11 cellular contexts compared by ENCODE assay signal in genomic region chr22:23218053-23218866, GRCh38. TPM values are rescaled to one million over a fixed set of nuclear protein-coding genes. Genes with fewer than 3 reads are reported as not detected.
DNase-seq lines count a peak whose midpoint lies in the region; ATAC-seq and TF ChIP-seq lines count a peak whose summit lies in the region.
"Had no signal": no experiment of that assay in that cellular context is flagged by ENCODE, and none has a peak within 500 bp of the region (broad histone marks: within the 10 kb centered on the region; RNA-seq: fewer than 3 reads in every experiment).

No MANE protein-coding gene starts in this region.

- H3K4ac ChIP-seq in IMR-90 (ENCODE audit: low read depth, low read length), result peak overlapping the region; percentile 98

- peaks cover 78% of the 10 kb centered on the region for H3K79me2 ChIP-seq in neural cell (replicated peaks; ENCODE audit: insufficient read depth, low read length)

- no peak for TF ChIP-seq RAD21 in IMR-90 (IDR thresholded peaks at IDR 0.05; ENCODE audit: low read length)
- TF ChIP-seq RAD21 in neural cell (conservative IDR thresholded peaks at IDR 0.05), result no peak

- H3K36me3 ChIP-seq in IMR-90 (ENCODE audit: control insufficient read depth, insufficient read depth, low read length) (no peaks in the 10 kb centered on the region), colonic mucosa (no peaks in the 10 kb centered on the region), neural cell (ENCODE audit: insufficient read depth, low read length) (no peaks in the 10 kb centered on the region)

- H2BK5ac ChIP-seq in IMR-90 (ENCODE audit: low read depth, low read length, poor library complexity, severe bottlenecking), result peak overlapping the region; percentile 70

- H3K4me1 ChIP-seq in IMR-90 (ENCODE audit: control insufficient read depth, insufficient read depth, low read length) (peaks cover 44% of the 10 kb centered on the region), colonic mucosa (peaks cover 28% of the 10 kb centered on the region)

- H2BK20ac ChIP-seq in IMR-90 (ENCODE audit: low read depth, low read length), result peak overlapping the region; percentile 80

- peak overlapping the region; percentile 96 for H4K91ac ChIP-seq in IMR-90 (ENCODE audit: insufficient read depth, low read depth, low read length)

- H3K9me1 ChIP-seq in IMR-90 (ENCODE audit: insufficient read depth, low read length), result peaks cover 71% of the 10 kb centered on the region

- H2AK5ac ChIP-seq in IMR-90 (ENCODE audit: low read depth, low read length), result peak overlapping the region; percentile 96

- H3K27ac ChIP-seq in AG04450 (ENCODE audit: low read depth, low read length) (peak overlapping the region; percentile 54), IMR-90 (ENCODE audit: insufficient read depth, low read length) (peak overlapping the region; percentile 58), colonic mucosa (peak overlapping the region; percentile 53), neural cell (ENCODE audit: low read length) (no peak overlapping the region)
- H3K27ac ChIP-seq: VCaP had no signal

- in situ Hi-C loops in IMR-90 (cut with MboI; ENCODE audit: low sequenced_read_pairs), result no loop called here

- H3K9ac ChIP-seq in IMR-90 (ENCODE audit: low read depth, low read length) (no peak overlapping the region), colonic mucosa (ENCODE audit: low read depth in 2 of 2, low read length in 2 of 2) (peak overlapping the region in 1 of 2 donors; percentile 35), neural cell (ENCODE audit: low read length) (no peak overlapping the region)

- H4K20me1 ChIP-seq in IMR-90 (ENCODE audit: insufficient read depth, low read length) (peaks cover 51% of the 10 kb centered on the region), neural cell (ENCODE audit: insufficient read depth) (peaks cover 11% of the 10 kb centered on the region)

- H4K8ac ChIP-seq in IMR-90 (ENCODE audit: low read depth in 2 of 2, low read length in 2 of 2), result peak overlapping the region; percentile 63 to 85; a peak in 3 of 4 replicates

- CTCF ChIA-PET in AG04450 (lab: Charles Lee), result interaction anchor here (0.6 kb wide), 1 partner anchor 12 kb away, joined by 3 read pairs; no protein-coding TSS in a partner anchor
- CTCF ChIA-PET in IMR-90 (lab: Yijun Ruan, JAX), result no interaction called here

- peaks cover 59 to 96% of the 10 kb centered on the region in 2 experiments for H3K79me1 ChIP-seq in IMR-90 (ENCODE audit: low read depth in 1 of 2, low read length in 2 of 2)

- no TSS peak for BruUV-seq in IMR-90 (replicated peaks; lab: Mats Ljungman, UMichigan)

- H3K56ac ChIP-seq in IMR-90 (ENCODE audit: extremely low read depth, insufficient read depth, low read length), result no peak overlapping the region

- H3F3A ChIP-seq in neural cell (ENCODE audit: insufficient read depth, low read length, poor library complexity, severe bottlenecking), result no peaks in the 10 kb centered on the region

- DNase-seq in AG04450 (ENCODE audit: low read depth, low spot score) (no peak), IMR-90 (no peak), colonic mucosa (no peak), SW480 (ENCODE audit: low spot score) (no peak), T1000 (lab: John Stamatoyannopoulos, UW) (no peak), NCI-H1436 treated with DMSO at 0.1 percent for 48 hours (lab: John Stamatoyannopoulos, UW) (no peak), NCI-H2227 treated with DMSO at 0.1 percent for 48 hours (lab: John Stamatoyannopoulos, UW) (no peak)
- DNase-seq: COR-L47, NCI-H1930 had no signal

- WGBS in IMR-90 (ENCODE audit: extremely low coverage in 2 of 2, insufficient read length in 1 of 2), 2 experiments, result 63% methylated on average over 4 of the region's 12 CpGs; no CpG with 5 or more reads in 1 of the 2 experiments

- peak overlapping the region; percentile 29 for H3K18ac ChIP-seq in IMR-90 (ENCODE audit: low read depth, low read length)

- H3K4me2 ChIP-seq in IMR-90 (ENCODE audit: low read depth, low read length) (peak overlapping the region; percentile 59), neural cell (ENCODE audit: low read length) (no peak overlapping the region)

- no peak for ATAC-seq in IMR-90 (ENCODE audit: low read depth)

- peak overlapping the region; percentile 83 for H2AK9ac ChIP-seq in IMR-90 (replicated peaks; ENCODE audit: low read depth, low read length, poor library complexity)

- H3K4me3 ChIP-seq in AG04450 (ENCODE audit: low read depth, low read length) (no peak overlapping the region), IMR-90 (ENCODE audit: insufficient read depth, low read depth, low read length) (no peak overlapping the region), colonic mucosa (no peak overlapping the region), neural cell (ENCODE audit: low read length) (peak overlapping the region; percentile 40)

- H4K5ac ChIP-seq in IMR-90 (ENCODE audit: low read depth, low read length), result peak overlapping the region; percentile 3; the same call in 1 of the 2 replicates

- TF ChIP-seq CTCF in AG04450 (IDR thresholded peaks at IDR 0.05; ENCODE audit: low read depth, low read length) (no peak), IMR-90 (conservative IDR thresholded peaks at IDR 0.05; ENCODE audit: low read depth, low read length) (no peak), colonic mucosa (IDR thresholded peaks at IDR 0.05) (no peak), neural cell (IDR thresholded peaks at IDR 0.05; ENCODE audit: poor library complexity, severe bottlenecking) (no peak)

- H3K9me2 ChIP-seq in neural cell (ENCODE audit: insufficient read depth, low read length), result no peaks in the 10 kb centered on the region

- H3K23ac ChIP-seq in IMR-90 (ENCODE audit: low read depth, low read length), result peak overlapping the region; percentile 87

- peak overlapping the region; percentile 90 for H3K14ac ChIP-seq in IMR-90 (replicated peaks; ENCODE audit: low read depth, low read length)

- dilution Hi-C loops in IMR-90 (cut with HindIII; ENCODE audit: low sequenced_read_pairs, unreplicated experiment), result no loop called here

- no peak for TF ChIP-seq POLR2A in IMR-90 (IDR thresholded peaks at IDR 0.05; ENCODE audit: low read depth, low read length)

- intact Hi-C loops in IMR-90 (cut with micrococcal nuclease), result loop anchor here (5.0 kb wide), 1 partner anchor 36 kb away; the partner anchor contains the start of gene BCR
- intact Hi-C loops in colonic mucosa (cut with DNase I), result no loop called here

- H2BK15ac ChIP-seq in IMR-90 (ENCODE audit: low read depth, low read length), result peak overlapping the region; percentile 97; the same call in 2 of the 3 replicates

- H3K27me3 ChIP-seq in AG04450 (ENCODE audit: control insufficient read depth, insufficient read depth, low read length), result no peaks in the 10 kb centered on the region
- no peaks in the 10 kb centered on the region for H3K27me3 ChIP-seq in IMR-90 (ENCODE audit: control insufficient read depth, insufficient read depth, low read length)
- no peaks in the 10 kb centered on the region for H3K27me3 ChIP-seq in colonic mucosa
- H3K27me3 ChIP-seq in neural cell (ENCODE audit: insufficient read depth, low read depth, low read length), result no peaks in the 10 kb centered on the region

- no peak for TF ChIP-seq EP300 in neural cell (conservative IDR thresholded peaks at IDR 0.05; ENCODE audit: poor library complexity, severe bottlenecking)

- H3K9me3 ChIP-seq in AG04450 (ENCODE audit: control insufficient read depth, insufficient read depth, low read length) (no peaks in the 10 kb centered on the region; the same call in 1 of the 2 replicates), IMR-90 (ENCODE audit: control insufficient read depth, insufficient read depth, low read length) (no peaks in the 10 kb centered on the region), colonic mucosa (no peaks in the 10 kb centered on the region), neural cell (ENCODE audit: low read length) (no peaks in the 10 kb centered on the region)

- POLR2A ChIA-PET in AG04450 (lab: Yijun Ruan, JAX), result interaction anchor here (0.9 to 1.3 kb wide), 2 partner anchors 16 to 19 kb away, joined by 3 to 4 read pairs; no protein-coding TSS in a partner anchor
- POLR2A ChIA-PET in IMR-90 (lab: Charles Lee; ENCODE audit: unreplicated experiment), result no interaction called here

- H2BK120ac ChIP-seq in IMR-90 (ENCODE audit: low read depth, low read length), result peak overlapping the region; percentile 95

- H2AFZ ChIP-seq in IMR-90 (replicated peaks; ENCODE audit: low read length, poor library complexity) (peak overlapping the region; percentile 81), neural cell (ENCODE audit: low read depth, low read length) (no peak overlapping the region)

TF ChIP-seq in IMR-90, 13 proteins besides CTCF, POLR2A, EP300 and RAD21 (continues in another document):
- TF ChIP-seq RCOR1 (IDR thresholded peaks at IDR 0.05; ENCODE audit: insufficient replicate concordance, low read length) (no peak), NFE2L2 (IDR thresholded peaks at IDR 0.05; ENCODE audit: low read depth, low read length) (no peak), RFX5 (IDR thresholded peaks at IDR 0.05; ENCODE audit: low read depth, low read length) (no peak), CEBPB (IDR thresholded peaks at IDR 0.05; ENCODE audit: low read depth, low read length) (no peak), FOS (IDR thresholded peaks at IDR 0.05; ENCODE audit: low read depth, low read length) (no peak)

TF ChIP-seq in neural cell, 6 proteins besides CTCF, POLR2A, EP300 and RAD21:
- TF ChIP-seq TAF1 (IDR thresholded peaks at IDR 0.05; ENCODE audit: low read depth) (no peak), MXI1 (conservative IDR thresholded peaks at IDR 0.05; ENCODE audit: poor library complexity, severe bottlenecking) (no peak)

RNA-seq across cellular contexts. Expression of gene BCR, which starts 38.0 kb away (rescaled TPM):
- polyA plus RNA-seq in AG04450 (2011; rRNA removed) (21.4 and 30.8 TPM in 2 replicates), IMR-90 (2012; rRNA removed) (43.0 and 44.6 TPM in 2 replicates), neural cell (53.6 and 57.5 TPM in 2 replicates)
- 65.2 and 111 TPM in 2 replicates for polyA minus RNA-seq in AG04450 (2011; rRNA and poly(A)+ RNA removed)
- total RNA-seq in IMR-90 (2012; rRNA removed) (28.9 and 30.8 TPM in 2 replicates), colonic mucosa (10 to 100 TPM; 39.2 to 57.8 TPM)
- polyA plus RNA-seq in IMR-90 (2012; cell fraction: cytosol; rRNA removed), result 30.9 and 40.0 TPM in 2 replicates
- 36.1 and 42.1 TPM in 2 replicates for polyA plus RNA-seq in IMR-90 (2012; cell fraction: nucleus; rRNA removed; ENCODE audit: low replicate concordance)
- polyA minus RNA-seq in neural cell, result 103 and 118 TPM in 2 replicates
